ENCODE assay signal across 16 cellular contexts in genomic region chr5:128259530-128260145, GRCh38.
"Had no signal": no experiment of that assay in that cellular context is flagged by ENCODE, and none has a peak within 500 bp of the region (broad histone marks: within the 10 kb centered on the region; RNA-seq: fewer than 3 reads in every experiment).

No MANE protein-coding gene starts in this region.

- H3K27ac ChIP-seq: ascending aorta, colonic mucosa, prostate gland, right lobe of liver, SJSA1 had no signal

- ATAC-seq: activated T-helper 17 cell treated with anti-CD3 and anti-CD28 coated beads, Interleukin-2, amount 50 U/mL, for 72 hours; esophagus mucosa; left colon; naive thymus-derived CD8-positive, alpha-beta T cell; right lobe of liver; stimulated activated naive CD8-positive, alpha-beta T cell treated with anti-CD3 and anti-CD28 coated beads, Interleukin-15, amount 100 ng/mL, for 72 hours had no signal

- H3K36me3 Mint-ChIP-seq: naive thymus-derived CD8-positive, alpha-beta T cell had no signal

- H3K36me3 ChIP-seq: ascending aorta, colonic mucosa, right lobe of liver, SJSA1 had no signal

- H3K4me1 ChIP-seq: ascending aorta, colonic mucosa, prostate gland, right lobe of liver, SJSA1 had no signal

- H3K9me3 ChIP-seq: ascending aorta, colonic mucosa, prostate gland, right lobe of liver, SJSA1 had no signal

- H3K4me3 Mint-ChIP-seq: activated naive CD4-positive, alpha-beta T cell treated with anti-CD3 and anti-CD28 coated beads for 36 hours; activated T-helper 17 cell treated with anti-CD3 and anti-CD28 coated beads, Interleukin-2, amount 50 U/mL, for 72 hours; naive thymus-derived CD8-positive, alpha-beta T cell; stimulated activated naive CD8-positive, alpha-beta T cell treated with anti-CD3 and anti-CD28 coated beads, Interleukin-15, amount 100 ng/mL, for 72 hours; type B pancreatic cell had no signal

- H3K9me3 Mint-ChIP-seq: activated naive CD4-positive, alpha-beta T cell treated with anti-CD3 and anti-CD28 coated beads for 36 hours; activated T-helper 17 cell treated with anti-CD3 and anti-CD28 coated beads, Interleukin-2, amount 50 U/mL, for 72 hours; stimulated activated naive CD8-positive, alpha-beta T cell treated with anti-CD3 and anti-CD28 coated beads, Interleukin-15, amount 100 ng/mL, for 72 hours had no signal

- DNase-seq: activated CD4-positive, alpha-beta T cell treated with anti-CD3 and anti-CD28 coated beads, Interleukin-2, amount 50 U/mL, for 1 hour; activated naive CD4-positive, alpha-beta T cell treated with anti-CD3 and anti-CD28 coated beads for 36 hours; colonic mucosa; foreskin fibroblast; left colon; naive thymus-derived CD8-positive, alpha-beta T cell; occipital lobe; right lobe of liver; stimulated activated naive CD8-positive, alpha-beta T cell treated with anti-CD3 and anti-CD28 coated beads, Interleukin-15, amount 100 ng/mL, for 72 hours; SW 1271 had no signal

- H3K4me1 Mint-ChIP-seq: activated T-helper 17 cell treated with anti-CD3 and anti-CD28 coated beads, Interleukin-2, amount 50 U/mL, for 72 hours; naive thymus-derived CD8-positive, alpha-beta T cell; stimulated activated naive CD8-positive, alpha-beta T cell treated with anti-CD3 and anti-CD28 coated beads, Interleukin-15, amount 100 ng/mL, for 72 hours had no signal

- H3K27ac Mint-ChIP-seq: activated naive CD4-positive, alpha-beta T cell treated with anti-CD3 and anti-CD28 coated beads for 36 hours; activated T-helper 17 cell treated with anti-CD3 and anti-CD28 coated beads, Interleukin-2, amount 50 U/mL, for 72 hours; naive thymus-derived CD8-positive, alpha-beta T cell; stimulated activated naive CD8-positive, alpha-beta T cell treated with anti-CD3 and anti-CD28 coated beads, Interleukin-15, amount 100 ng/mL, for 72 hours; type B pancreatic cell had no signal

- H3K4me3 ChIP-seq: ascending aorta, colonic mucosa, prostate gland, right lobe of liver, SJSA1 had no signal

- H3K27me3 ChIP-seq: ascending aorta, colonic mucosa, right lobe of liver, SJSA1 had no signal
